ENCODE assay signal across 11 cellular contexts in the genomic region with DNA sequence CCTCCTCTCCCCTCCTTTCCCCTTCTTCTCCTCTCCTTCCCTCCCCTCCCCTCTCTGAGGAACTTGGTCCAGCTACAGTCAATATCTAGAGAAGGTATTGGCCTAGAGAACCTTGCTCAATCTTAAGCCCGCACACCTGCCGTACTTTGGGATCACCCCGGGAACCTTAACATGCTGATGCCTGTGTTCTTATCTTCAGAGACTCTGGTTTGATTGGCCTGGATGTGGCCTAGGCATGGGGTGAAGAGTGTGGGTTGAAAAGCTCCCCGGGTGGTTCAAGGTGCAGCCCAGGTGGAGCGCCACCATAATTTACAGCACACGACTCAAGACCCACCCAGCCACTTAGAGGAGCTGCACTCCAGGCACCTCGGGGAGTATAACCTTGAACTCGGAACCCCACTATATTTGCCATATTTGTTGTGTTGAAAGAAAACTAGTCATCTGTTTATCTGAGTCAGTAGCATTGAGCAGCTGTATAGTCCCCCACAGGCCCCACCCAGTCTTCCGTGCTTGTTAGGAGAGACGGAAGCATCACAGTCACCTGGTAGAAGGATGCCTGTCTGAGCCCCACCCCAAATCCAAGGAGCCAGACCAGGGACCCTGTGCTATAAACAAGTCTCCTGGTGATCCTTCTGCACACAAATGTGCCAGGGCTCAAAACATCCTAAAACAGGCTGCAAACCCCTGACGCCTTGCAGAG. TPM values are rescaled to one million over a fixed set of nuclear protein-coding genes. Genes with fewer than 3 reads are reported as not detected.
DNase-seq lines count a peak whose midpoint lies in the region; ATAC-seq and TF ChIP-seq lines count a peak whose summit lies in the region.
"Had no signal": no experiment of that assay in that cellular context is flagged by ENCODE, and none has a peak within 500 bp of the region (broad histone marks: within the 10 kb centered on the region; RNA-seq: fewer than 3 reads in every experiment).

No MANE protein-coding gene starts in this region.

- WGBS in gastroesophageal sphincter (ENCODE audit: low coverage in 1 of 2), 2 donors: 97 to 100% methylated on average over 2 to 5 of the region's 11 CpGs

- H3K27ac ChIP-seq in gastroesophageal sphincter: peak overlapping the region in 3 of 4 donors; percentile 69 to 90 (median 88)
- peak overlapping the region; percentile 66 for H3K27ac ChIP-seq in upper lobe of right lung

- TF ChIP-seq CTCF in gastroesophageal sphincter (IDR thresholded peaks at IDR 0.05) (no peak), upper lobe of right lung (IDR thresholded peaks at IDR 0.05) (no peak)

- TF ChIP-seq EP300 in gastroesophageal sphincter (IDR thresholded peaks at IDR 0.05): no peak

- ATAC-seq in gastroesophageal sphincter (no peak), upper lobe of right lung (no peak)

- H3K4me3 ChIP-seq in gastroesophageal sphincter: no peak overlapping the region
- H3K4me3 ChIP-seq in upper lobe of right lung: no peak overlapping the region

- no peaks in the 10 kb centered on the region for H3K27me3 ChIP-seq in gastroesophageal sphincter
- H3K27me3 ChIP-seq in upper lobe of right lung: no peaks in the 10 kb centered on the region

- H3K4me1 ChIP-seq in gastroesophageal sphincter (peaks cover 0 to 64% (median 6%) of the 10 kb centered on the region in 3 donors), upper lobe of right lung (peaks cover 33% of the 10 kb centered on the region)

- H3K36me3 ChIP-seq in gastroesophageal sphincter: no peaks in the 10 kb centered on the region
- H3K36me3 ChIP-seq in upper lobe of right lung: no peaks in the 10 kb centered on the region

- no peak for TF ChIP-seq POLR2A in gastroesophageal sphincter (IDR thresholded peaks at IDR 0.05)

- intact Hi-C loops in upper lobe of right lung (cut with DNase I): no loop called here

- H3K9me3 ChIP-seq in gastroesophageal sphincter: no peaks in the 10 kb centered on the region
- no peaks in the 10 kb centered on the region for H3K9me3 ChIP-seq in upper lobe of right lung

- DNase-seq in activated T-cell treated with anti-CD3 and anti-CD28 coated beads for 24 hours (ENCODE audit: low read depth): peak; percentile 59
- DNase-seq in activated T-cell treated with anti-CD3 and anti-CD28 coated beads for 4 hours: no peak
- peak; percentile 52 for DNase-seq in activated T-cell treated with anti-CD3 and anti-CD28 coated beads for 48 hours (ENCODE audit: low read depth)
- no peak for DNase-seq in upper lobe of right lung
- no peak for DNase-seq in NOMO-1 treated with dmso at 0.1 percent for 144 hours (lab: John Stamatoyannopoulos, UW; ENCODE audit: unreplicated experiment)
- DNase-seq in GM03348 (ENCODE audit: low spot score): no peak
- no peak for DNase-seq in glomerular visceral epithelial cell (ENCODE audit: extremely low spot score)
- DNase-seq: H9, posterior cingulate gyrus, substantia nigra had no signal

RNA-seq across cellular contexts. Expression of gene PHF19, which starts 14.4 kb away (rescaled TPM):
- total RNA-seq in gastroesophageal sphincter (10 to 100 TPM; 27.0 to 82.5 (median 54.3) TPM), upper lobe of right lung (19.0 TPM)

RNA-seq across cellular contexts. Expression of gene TRAF1, which starts 35.2 kb away (rescaled TPM):
- 10 to 100 TPM in 1 of 4 donors, 1 to 10 TPM in 3; 1.2 to 14.3 (median 7.1) TPM for total RNA-seq in gastroesophageal sphincter
- 6.0 TPM for total RNA-seq in upper lobe of right lung

RNA-seq across cellular contexts. Expression of gene PSMD5, which starts 48.7 kb away (rescaled TPM):
- total RNA-seq in gastroesophageal sphincter (10 to 100 TPM; 26.8 to 42.8 (median 33.2) TPM), upper lobe of right lung (38.2 TPM)

Comparison
In these comparisons a context has a peak if more than half of its experiments do, and no peak if none do; other contexts are left out.
1. DNase-seq: peak in activated T-cell treated with anti-CD3 and anti-CD28 coated beads for 24 hours (single experiment) and activated T-cell treated with anti-CD3 and anti-CD28 coated beads for 48 hours (single experiment); none in activated T-cell treated with anti-CD3 and anti-CD28 coated beads for 4 hours (single experiment), upper lobe of right lung (single experiment), NOMO-1 treated with dmso at 0.1 percent for 144 hours (single experiment), GM03348 (single experiment) and glomerular visceral epithelial cell (single experiment).